13 cellular contexts compared by ENCODE assay signal in genomic region chr7:1922071-1922869, GRCh38.
DNase-seq lines count a peak whose midpoint lies in the region; FAIRE-seq and TF ChIP-seq lines count a peak whose summit lies in the region.
"Had no signal": no experiment of that assay in that cellular context is flagged by ENCODE, and none has a peak within 500 bp of the region (broad histone marks: within the 10 kb centered on the region; RNA-seq: fewer than 3 reads in every experiment).

No MANE protein-coding gene starts in this region.

- no peak for FAIRE-seq in small intestine (lab: Jason Lieb, UNC)
- FAIRE-seq: TTC549 had no signal

- peak overlapping the region; percentile 24; the same call in 1 of the 2 replicates for H2AFZ ChIP-seq in GM23248

- H3K9me2 ChIP-seq in GM23248 (ENCODE audit: insufficient read depth) = no peaks in the 10 kb centered on the region

- peak overlapping the region; percentile 55 for H3K9ac ChIP-seq in GM23248

- peaks cover 24% of the 10 kb centered on the region for H3K27me3 Mint-ChIP-seq in activated CD4-positive, alpha-beta T cell treated with anti-CD3 and anti-CD28 coated beads, Interleukin-2, amount 10 ng/mL, durations not matched to agents 24 days and 14 days
- H3K27me3 Mint-ChIP-seq: naive B cell had no signal

- in situ Hi-C loops in GM23248 (cut with MboI) = no loop called here

- peaks cover 13% of the 10 kb centered on the region for H3F3A ChIP-seq in GM23248 (ENCODE audit: insufficient read depth)

- H3K9me3 ChIP-seq in GM23248 (ENCODE audit: low read depth) (no peaks in the 10 kb centered on the region), small intestine (ENCODE audit: control insufficient read depth, low read depth) (no peaks in the 10 kb centered on the region)
- H3K9me3 ChIP-seq: esophagus squamous epithelium, transverse colon had no signal

- H3K4me1 Mint-ChIP-seq in activated CD4-positive, alpha-beta T cell treated with anti-CD3 and anti-CD28 coated beads, Interleukin-2, amount 10 ng/mL, durations not matched to agents 24 days and 14 days = peaks cover 68% of the 10 kb centered on the region

- TF ChIP-seq CTCF in epithelial cell of esophagus (IDR thresholded peaks at IDR 0.05; ENCODE audit: insufficient read depth, low read depth, low read length, missing control alignments) = no peak

- H3K4me1 ChIP-seq in GM23248 (ENCODE audit: insufficient read depth) = peaks cover 27% of the 10 kb centered on the region
- no peaks in the 10 kb centered on the region for H3K4me1 ChIP-seq in small intestine (ENCODE audit: control insufficient read depth in 2 of 2, insufficient read depth in 1 of 2, low read depth in 1 of 2, low read length in 1 of 2)

- DNase-seq in GM23248 (peak; percentile 86), epithelial cell of esophagus (ENCODE audit: low read depth) (peak; percentile 30), small intestine (no peak), Kasumi-1 (lab: John Stamatoyannopoulos, UW) (no peak), HuH-7.5 (ENCODE audit: low spot score) (no peak), nucleus accumbens (lab: John Stamatoyannopoulos, UW) (no peak)
- DNase-seq in activated CD4-positive, alpha-beta T cell treated with anti-CD3 and anti-CD28 coated beads, Interleukin-2, amount 10 ng/mL, durations not matched to agents 24 days and 14 days = peak; percentile 87
- peak; percentile 38 to 41 for DNase-seq in stimulated activated CD8-positive, alpha-beta memory T cell treated with anti-CD3 and anti-CD28 coated beads, Interleukin-15, amount 100 ng/mL, for 48 hours (ENCODE audit: low read depth in 2 of 2)
- DNase-seq: esophagus squamous epithelium, naive B cell, NCI-H146, transverse colon had no signal

- no peak overlapping the region for H3K27ac Mint-ChIP-seq in activated CD4-positive, alpha-beta T cell treated with anti-CD3 and anti-CD28 coated beads, Interleukin-2, amount 10 ng/mL, durations not matched to agents 24 days and 14 days

- no peaks in the 10 kb centered on the region for H3K9me3 Mint-ChIP-seq in activated CD4-positive, alpha-beta T cell treated with anti-CD3 and anti-CD28 coated beads, Interleukin-2, amount 10 ng/mL, durations not matched to agents 24 days and 14 days
- H3K9me3 Mint-ChIP-seq: naive B cell had no signal

- no peaks in the 10 kb centered on the region; the same call in 1 of the 2 replicates for H4K20me1 ChIP-seq in GM23248 (ENCODE audit: insufficient read depth)

- intact Hi-C loops in activated CD4-positive, alpha-beta T cell treated with anti-CD3 and anti-CD28 coated beads, Interleukin-2, amount 10 ng/mL, durations not matched to agents 24 days and 14 days (cut with micrococcal nuclease) = loop anchor here (1.0 to 5.0 kb wide), 3 partner anchors 18 to 115 kb away; no protein-coding TSS in a partner anchor

- peaks cover 35% of the 10 kb centered on the region for H3K36me3 Mint-ChIP-seq in activated CD4-positive, alpha-beta T cell treated with anti-CD3 and anti-CD28 coated beads, Interleukin-2, amount 10 ng/mL, durations not matched to agents 24 days and 14 days (ENCODE audit: low read depth)

- peak overlapping the region; percentile 56 for H3K4me2 ChIP-seq in GM23248 (ENCODE audit: unreplicated experiment)

- 32 to 33% methylated on average over 40 to 42 of the region's 42 CpGs for WGBS in GM23248 (ENCODE audit: low coverage in 1 of 2, low lambda C conversion rate in 2 of 2, missing lambda C conversion rate in 2 of 2), 2 experiments
- WGBS in small intestine, 3 donors = 81 to 84% (median 84%) methylated on average over 42 of the region's 42 CpGs

- peaks cover 9% of the 10 kb centered on the region; the same call in 1 of the 2 replicates for H3K79me2 ChIP-seq in GM23248 (ENCODE audit: insufficient read depth)

- peak overlapping the region; percentile 61 for H3K4me3 ChIP-seq in GM23248
- no peak overlapping the region for H3K4me3 ChIP-seq in epithelial cell of esophagus (ENCODE audit: low read length)
- H3K4me3 ChIP-seq in small intestine (ENCODE audit: low read depth in 1 of 2, low read length in 2 of 2) = no peak overlapping the region
- H3K4me3 ChIP-seq: esophagus squamous epithelium, transverse colon had no signal

- H3K36me3 ChIP-seq in GM23248 (ENCODE audit: low read depth) = no peaks in the 10 kb centered on the region
- no peaks in the 10 kb centered on the region for H3K36me3 ChIP-seq in small intestine (ENCODE audit: control insufficient read depth in 2 of 2, insufficient read depth in 2 of 2, low read length in 2 of 2)
- H3K36me3 ChIP-seq: esophagus squamous epithelium, transverse colon had no signal

- peak overlapping the region; percentile 70 for H3K4me3 Mint-ChIP-seq in activated CD4-positive, alpha-beta T cell treated with anti-CD3 and anti-CD28 coated beads, Interleukin-2, amount 10 ng/mL, durations not matched to agents 24 days and 14 days

- no peaks in the 10 kb centered on the region for H3K27me3 ChIP-seq in GM23248 (replicated peaks; ENCODE audit: insufficient read depth)
- H3K27me3 ChIP-seq in small intestine (ENCODE audit: control insufficient read depth in 2 of 2, insufficient read depth in 2 of 2, low read length in 2 of 2) = no peaks in the 10 kb centered on the region
- H3K27me3 ChIP-seq: esophagus squamous epithelium, transverse colon had no signal

- H3K27ac ChIP-seq in GM23248 = peak overlapping the region; percentile 47
- H3K27ac ChIP-seq in small intestine (ENCODE audit: low read depth in 1 of 2, low read length in 1 of 2) = no peak overlapping the region
- H3K27ac ChIP-seq: esophagus squamous epithelium, transverse colon had no signal

Comparison
In these comparisons a context has a peak if more than half of its experiments do, and no peak if none do; other contexts are left out.
1. DNase-seq: peak in GM23248 (single experiment), activated CD4-positive, alpha-beta T cell treated with anti-CD3 and anti-CD28 coated beads, Interleukin-2, amount 10 ng/mL, durations not matched to agents 24 days and 14 days (single experiment), epithelial cell of esophagus (single experiment) and stimulated activated CD8-positive, alpha-beta memory T cell treated with anti-CD3 and anti-CD28 coated beads, Interleukin-15, amount 100 ng/mL, for 48 hours (2 of 2); none in small intestine (single experiment), Kasumi-1 (0 of 2), HuH-7.5 (single experiment) and nucleus accumbens (0 of 56).